Comparison of ENCODE assay signal across 2 cellular contexts in the genomic region with DNA sequence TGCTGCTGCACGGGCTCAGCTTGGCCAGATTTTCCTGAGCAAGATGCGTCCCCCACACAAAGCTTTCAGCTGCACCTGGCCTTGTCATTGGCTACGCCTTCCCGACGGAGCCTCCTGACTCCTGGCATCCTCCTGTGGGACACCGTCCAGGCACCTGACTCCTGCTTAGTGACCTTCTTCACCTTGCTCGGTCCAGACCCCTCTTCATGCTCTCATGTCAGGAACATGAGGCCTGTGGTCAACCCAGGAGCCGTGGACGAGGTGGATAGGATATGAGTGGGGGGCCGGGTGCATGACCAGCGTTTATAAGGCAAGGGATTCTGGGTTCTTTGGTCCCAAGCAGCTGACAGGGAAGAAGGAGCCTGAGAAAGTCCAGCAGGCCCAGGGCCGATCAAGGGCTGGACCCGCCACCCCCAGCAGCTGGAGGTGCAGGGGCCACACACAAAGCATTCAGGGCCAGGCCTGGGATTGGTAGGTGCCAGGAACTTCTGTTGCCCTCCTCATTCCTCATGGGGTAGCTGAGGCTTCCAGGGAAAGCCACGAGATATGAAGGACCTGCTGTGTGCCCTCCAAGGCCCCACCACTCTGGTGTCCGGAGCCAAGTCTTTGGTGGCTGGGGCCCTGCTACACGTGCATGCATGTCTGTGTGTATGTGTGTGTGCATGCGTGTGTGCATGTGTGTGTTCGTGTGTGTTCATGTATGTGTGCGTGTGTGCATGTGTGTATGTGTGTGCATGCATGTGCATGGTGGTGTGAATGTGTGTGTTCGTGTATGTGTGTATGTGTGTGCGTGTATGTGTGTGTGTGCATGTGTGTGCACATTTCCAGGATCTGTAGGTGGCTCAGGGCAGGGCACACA.
TF ChIP-seq lines count a peak whose summit lies in the region.

No MANE protein-coding gene starts in this region.

TF ChIP-seq in H1, 55 proteins besides CTCF, POLR2A, EP300 and RAD21:
- no peak for TF ChIP-seq HDAC2 (IDR thresholded peaks at IDR 0.05; ENCODE audit: borderline replicate concordance in 1 of 2, low read depth in 2 of 2, low read length in 2 of 2)
- TF ChIP-seq, protein P1, sequence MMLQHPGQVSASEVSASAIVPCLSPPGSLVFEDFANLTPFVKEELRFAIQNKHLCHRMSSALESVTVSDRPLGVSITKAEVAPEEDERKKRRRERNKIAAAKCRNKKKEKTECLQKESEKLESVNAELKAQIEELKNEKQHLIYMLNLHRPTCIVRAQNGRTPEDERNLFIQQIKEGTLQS (IDR thresholded peaks at IDR 0.05; ENCODE audit: insufficient read depth, low read depth, low read length), result no peak
- no peak for TF ChIP-seq ASH2L (IDR thresholded peaks at IDR 0.05; ENCODE audit: low read length)
- no peak for TF ChIP-seq RXRA (IDR thresholded peaks at IDR 0.05; ENCODE audit: insufficient read depth, low read depth, low read length)
- TF ChIP-seq CBX5 (IDR thresholded peaks at IDR 0.05; ENCODE audit: low read depth, low read length), result no peak
- TF ChIP-seq, protein P2, sequence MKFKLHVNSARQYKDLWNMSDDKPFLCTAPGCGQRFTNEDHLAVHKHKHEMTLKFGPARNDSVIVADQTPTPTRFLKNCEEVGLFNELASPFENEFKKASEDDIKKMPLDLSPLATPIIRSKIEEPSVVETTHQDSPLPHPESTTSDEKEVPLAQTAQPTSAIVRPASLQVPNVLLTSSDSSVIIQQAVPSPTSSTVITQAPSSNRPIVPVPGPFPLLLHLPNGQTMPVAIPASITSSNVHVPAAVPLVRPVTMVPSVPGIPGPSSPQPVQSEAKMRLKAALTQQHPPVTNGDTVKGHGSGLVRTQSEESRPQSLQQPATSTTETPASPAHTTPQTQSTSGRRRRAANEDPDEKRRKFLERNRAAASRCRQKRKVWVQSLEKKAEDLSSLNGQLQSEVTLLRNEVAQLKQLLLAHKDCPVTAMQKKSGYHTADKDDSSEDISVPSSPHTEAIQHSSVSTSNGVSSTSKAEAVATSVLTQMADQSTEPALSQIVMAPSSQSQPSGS (IDR thresholded peaks at IDR 0.05; ENCODE audit: low read length), result no peak
- TF ChIP-seq FOSL1 (IDR thresholded peaks at IDR 0.05; ENCODE audit: insufficient read depth, low read depth, low read length), result no peak
- no peak for TF ChIP-seq TAF7 (optimal IDR thresholded peaks at IDR 0.05; ENCODE audit: borderline replicate concordance, low read depth, low read length)
- TF ChIP-seq TEAD4 (IDR thresholded peaks at IDR 0.05; ENCODE audit: low read depth, low read length), result no peak
- TF ChIP-seq SAP30 (IDR thresholded peaks at IDR 0.05; ENCODE audit: insufficient read depth, insufficient replicate concordance, low read length), result no peak

TF ChIP-seq in GM23338, 12 proteins besides CTCF, POLR2A, EP300 and RAD21:
- TF ChIP-seq ZNF331 (CRISPR knock-in tag; IDR thresholded peaks at IDR 0.05; ENCODE audit: low read depth) (no peak), CREB1 (CRISPR knock-in tag; IDR thresholded peaks at IDR 0.05; ENCODE audit: low read depth) (no peak), JUNB (IDR thresholded peaks at IDR 0.05; ENCODE audit: unreplicated experiment) (no peak), STAT1 (IDR thresholded peaks at IDR 0.05; ENCODE audit: unreplicated experiment) (no peak), ZNF114 (CRISPR knock-in tag; IDR thresholded peaks at IDR 0.05) (no peak)
